Comparison of ENCODE assay signal across 7 cellular contexts in the genomic region with DNA sequence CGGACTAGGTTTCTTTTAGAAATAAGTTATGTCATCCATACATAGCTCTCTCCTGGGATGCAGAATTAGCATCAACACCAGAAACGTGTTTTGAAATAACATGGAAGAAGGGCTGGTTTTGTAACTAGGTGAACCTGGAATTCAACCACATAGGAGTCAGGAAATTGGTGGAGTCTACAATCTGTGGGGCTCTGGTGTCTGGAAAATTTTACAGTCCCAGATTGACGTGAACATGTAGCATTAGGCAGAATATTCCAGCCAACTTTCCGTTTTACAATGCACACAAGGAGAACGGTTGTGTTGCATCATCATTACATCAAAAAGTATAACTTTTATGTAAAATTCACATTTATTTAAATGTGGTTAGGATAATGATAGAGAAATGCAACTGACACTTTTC. TPM values are rescaled to one million over a fixed set of nuclear protein-coding genes. Genes with fewer than 3 reads are reported as not detected.
DNase-seq lines count a peak whose midpoint lies in the region; ATAC-seq and TF ChIP-seq lines count a peak whose summit lies in the region.

No MANE protein-coding gene starts in this region.

- no peak overlapping the region for H3K14ac ChIP-seq in IMR-90 (replicated peaks; ENCODE audit: low read depth, low read length)

- peaks cover 62% of the 10 kb centered on the region for H3K4me1 Mint-ChIP-seq in activated CD8-positive, alpha-beta T cell treated with anti-CD3 and anti-CD28 coated beads, Interleukin-2, amount 10 ng/mL, durations not matched to agents 7 days and 5 days (ENCODE audit: low read depth)
- H3K4me1 Mint-ChIP-seq in natural killer cell, result peaks cover 43 to 53% of the 10 kb centered on the region in 2 donors
- H3K4me1 Mint-ChIP-seq in Caco-2 (ENCODE audit: low read depth, unreplicated experiment), result peaks cover 7% of the 10 kb centered on the region

- H3K9me1 ChIP-seq in IMR-90 (ENCODE audit: insufficient read depth, low read length), result no peaks in the 10 kb centered on the region

- H4K8ac ChIP-seq in IMR-90 (ENCODE audit: low read depth in 2 of 2, low read length in 2 of 2), result no peak overlapping the region

- H2AFZ ChIP-seq in IMR-90 (replicated peaks; ENCODE audit: low read length, poor library complexity), result no peak overlapping the region

- H3K9me3 Mint-ChIP-seq in activated CD8-positive, alpha-beta T cell treated with anti-CD3 and anti-CD28 coated beads, Interleukin-2, amount 10 ng/mL, durations not matched to agents 7 days and 5 days (ENCODE audit: insufficient read depth), result no peaks in the 10 kb centered on the region
- no peaks in the 10 kb centered on the region for H3K9me3 Mint-ChIP-seq in natural killer cell
- H3K9me3 Mint-ChIP-seq in Caco-2 (ENCODE audit: unreplicated experiment), result no peaks in the 10 kb centered on the region

- no peak overlapping the region for H3K56ac ChIP-seq in IMR-90 (ENCODE audit: extremely low read depth, insufficient read depth, low read length)

- H3K36me3 Mint-ChIP-seq in activated CD8-positive, alpha-beta T cell treated with anti-CD3 and anti-CD28 coated beads, Interleukin-2, amount 10 ng/mL, durations not matched to agents 7 days and 5 days (ENCODE audit: low read depth), result peaks cover 3% of the 10 kb centered on the region
- no peaks in the 10 kb centered on the region for H3K36me3 Mint-ChIP-seq in natural killer cell
- no peaks in the 10 kb centered on the region for H3K36me3 Mint-ChIP-seq in Caco-2 (ENCODE audit: insufficient read depth, unreplicated experiment)

- H2BK20ac ChIP-seq in IMR-90 (ENCODE audit: low read depth, low read length), result no peak overlapping the region

- H3K4me3 Mint-ChIP-seq in activated CD8-positive, alpha-beta T cell treated with anti-CD3 and anti-CD28 coated beads, Interleukin-2, amount 10 ng/mL, durations not matched to agents 7 days and 5 days, result peak overlapping the region; percentile 89
- H3K4me3 Mint-ChIP-seq in natural killer cell (peak overlapping the region; percentile 91), Caco-2 (ENCODE audit: unreplicated experiment) (no peak overlapping the region)

- peaks cover 14% of the 10 kb centered on the region for H3F3A ChIP-seq in DOHH2 (ENCODE audit: control insufficient read depth, insufficient read depth)

- H3K4ac ChIP-seq in IMR-90 (ENCODE audit: low read depth, low read length), result no peak overlapping the region

- in situ Hi-C loops in IMR-90 (cut with MboI; ENCODE audit: low sequenced_read_pairs), result no loop called here

- H4K5ac ChIP-seq in IMR-90 (ENCODE audit: low read depth, low read length), result no peak overlapping the region

- dilution Hi-C loops in IMR-90 (cut with HindIII; ENCODE audit: low sequenced_read_pairs, unreplicated experiment), result no loop called here

- DNase-seq in IMR-90, result no peak
- DNase-seq in activated CD8-positive, alpha-beta T cell treated with anti-CD3 and anti-CD28 coated beads, Interleukin-2, amount 10 ng/mL, durations not matched to agents 7 days and 5 days, result no peak
- DNase-seq in natural killer cell, result no peak
- no peak for DNase-seq in Caco-2

- H3K36me3 ChIP-seq in DOHH2 (ENCODE audit: control insufficient read depth, low read length) (peaks cover 52% of the 10 kb centered on the region), IMR-90 (ENCODE audit: control insufficient read depth, insufficient read depth, low read length) (no peaks in the 10 kb centered on the region), Caco-2 (ENCODE audit: control insufficient read depth, insufficient read depth, low read length) (no peaks in the 10 kb centered on the region)

- no CpG with 5 or more reads among the region's 5 CpGs for WGBS in IMR-90 (ENCODE audit: extremely low coverage in 2 of 2, insufficient read length in 1 of 2), 2 experiments

- no peak overlapping the region for H2BK5ac ChIP-seq in IMR-90 (ENCODE audit: low read depth, low read length, poor library complexity, severe bottlenecking)

- no peak for TF ChIP-seq POLR2A in IMR-90 (IDR thresholded peaks at IDR 0.05; ENCODE audit: low read depth, low read length)

- no peak overlapping the region for H3K18ac ChIP-seq in IMR-90 (ENCODE audit: low read depth, low read length)

- ATAC-seq in IMR-90 (ENCODE audit: low read depth) (no peak), natural killer cell (no peak), HG02938 (IDR thresholded peaks at IDR 0.05; ENCODE audit: unreplicated experiment) (no peak), HG03432 (IDR thresholded peaks at IDR 0.05; ENCODE audit: unreplicated experiment) (no peak)
- no peak for ATAC-seq in activated CD8-positive, alpha-beta T cell treated with anti-CD3 and anti-CD28 coated beads, Interleukin-2, amount 10 ng/mL, durations not matched to agents 7 days and 5 days

- H3K79me2 ChIP-seq in DOHH2 (ENCODE audit: control insufficient read depth, low read length), result peaks cover 76% of the 10 kb centered on the region

- H3K9me3 ChIP-seq in DOHH2 (ENCODE audit: control insufficient read depth, insufficient read depth, low read length), result no peaks in the 10 kb centered on the region
- no peaks in the 10 kb centered on the region for H3K9me3 ChIP-seq in IMR-90 (ENCODE audit: control insufficient read depth, insufficient read depth, low read length)
- H3K9me3 ChIP-seq in Caco-2, result no peaks in the 10 kb centered on the region

- H3K4me3 ChIP-seq in DOHH2 (ENCODE audit: low read length) (peak overlapping the region; percentile 95), IMR-90 (ENCODE audit: insufficient read depth, low read depth, low read length) (no peak overlapping the region), Caco-2 (ENCODE audit: low read depth, low read length) (no peak overlapping the region)

- no peaks in the 10 kb centered on the region for H3K27me3 Mint-ChIP-seq in activated CD8-positive, alpha-beta T cell treated with anti-CD3 and anti-CD28 coated beads, Interleukin-2, amount 10 ng/mL, durations not matched to agents 7 days and 5 days (ENCODE audit: low read depth)
- H3K27me3 Mint-ChIP-seq in natural killer cell (ENCODE audit: low read depth in 2 of 2), result no peaks in the 10 kb centered on the region
- peaks cover 8% of the 10 kb centered on the region for H3K27me3 Mint-ChIP-seq in Caco-2 (ENCODE audit: insufficient read depth, unreplicated experiment)

- no TSS peak for BruUV-seq in IMR-90 (replicated peaks; lab: Mats Ljungman, UMichigan)
- BruUV-seq in Caco-2 (replicated peaks; lab: Mats Ljungman, UMichigan), result no TSS peak

- H3K9me2 ChIP-seq in DOHH2 (replicated peaks; ENCODE audit: control insufficient read depth, low read length), result no peaks in the 10 kb centered on the region

- TF ChIP-seq CTCF in DOHH2 (IDR thresholded peaks at IDR 0.05; ENCODE audit: low read depth, low read length, poor library complexity, severe bottlenecking) (no peak), IMR-90 (conservative IDR thresholded peaks at IDR 0.05; ENCODE audit: low read depth, low read length) (no peak), natural killer cell (IDR thresholded peaks at IDR 0.05) (no peak), Caco-2 (IDR thresholded peaks at IDR 0.05; ENCODE audit: insufficient read depth in 1 of 2, low read depth in 1 of 2, low read length in 1 of 2, severe bottlenecking in 1 of 2, unreplicated experiment in 1 of 2) (no peak)

- H3K27ac Mint-ChIP-seq in activated CD8-positive, alpha-beta T cell treated with anti-CD3 and anti-CD28 coated beads, Interleukin-2, amount 10 ng/mL, durations not matched to agents 7 days and 5 days, result no peak overlapping the region
- H3K27ac Mint-ChIP-seq in natural killer cell (peak overlapping the region in 1 of 2 donors; percentile 43), Caco-2 (ENCODE audit: unreplicated experiment) (no peak overlapping the region)

- H3K79me1 ChIP-seq in IMR-90 (ENCODE audit: low read depth in 1 of 2, low read length in 2 of 2), result peaks cover 3 to 6% of the 10 kb centered on the region in 2 experiments; a peak in 2 of 4 replicates

- H3K23ac ChIP-seq in IMR-90 (ENCODE audit: low read depth, low read length), result no peak overlapping the region

- no peak overlapping the region for H2AK5ac ChIP-seq in IMR-90 (ENCODE audit: low read depth, low read length)

- intact Hi-C loops in IMR-90 (cut with micrococcal nuclease) (no loop called here), natural killer cell (cut with micrococcal nuclease) (no loop called here), Caco-2 (cut with micrococcal nuclease; ENCODE audit: unreplicated experiment) (no loop called here)

- no peak overlapping the region for H3K9ac ChIP-seq in IMR-90 (ENCODE audit: low read depth, low read length)

- TF ChIP-seq RAD21 in IMR-90 (IDR thresholded peaks at IDR 0.05; ENCODE audit: low read length), result no peak

- POLR2A ChIA-PET in IMR-90 (lab: Charles Lee; ENCODE audit: unreplicated experiment), result no interaction called here
- POLR2A ChIA-PET in activated CD8-positive, alpha-beta T cell treated with anti-CD3 and anti-CD28 coated beads, Interleukin-2, amount 10 ng/mL, durations not matched to agents 7 days and 5 days (lab: Charles Lee), result no interaction called here
- POLR2A ChIA-PET in Caco-2 (lab: Charles Lee), result no interaction called here

- no peaks in the 10 kb centered on the region for H3K27me3 ChIP-seq in DOHH2 (ENCODE audit: control insufficient read depth, low read length)
- no peaks in the 10 kb centered on the region for H3K27me3 ChIP-seq in IMR-90 (ENCODE audit: control insufficient read depth, insufficient read depth, low read length)
- H3K27me3 ChIP-seq in Caco-2 (replicated peaks; ENCODE audit: control insufficient read depth, insufficient read depth, low read length), result no peaks in the 10 kb centered on the region; the same call in 1 of the 2 replicates

- H2BK15ac ChIP-seq in IMR-90 (ENCODE audit: low read depth, low read length), result no peak overlapping the region

- CTCF ChIA-PET in IMR-90 (lab: Yijun Ruan, JAX), result no interaction called here
- CTCF ChIA-PET in activated CD8-positive, alpha-beta T cell treated with anti-CD3 and anti-CD28 coated beads, Interleukin-2, amount 10 ng/mL, durations not matched to agents 7 days and 5 days (lab: Charles Lee), result interaction anchor here (1.2 to 1.6 kb wide), 2 partner anchors 26 to 101 kb away, joined by 3 to 4 read pairs; no protein-coding TSS in a partner anchor
- CTCF ChIA-PET in Caco-2 (lab: Charles Lee), result no interaction called here

- no peak overlapping the region for H2AK9ac ChIP-seq in IMR-90 (replicated peaks; ENCODE audit: low read depth, low read length, poor library complexity)

- H2BK120ac ChIP-seq in IMR-90 (ENCODE audit: low read depth, low read length), result no peak overlapping the region

- H4K20me1 ChIP-seq in DOHH2 (ENCODE audit: control insufficient read depth, insufficient read depth, low read depth, low read length), result no peaks in the 10 kb centered on the region
- no peaks in the 10 kb centered on the region for H4K20me1 ChIP-seq in IMR-90 (ENCODE audit: insufficient read depth, low read length)

- H3K4me2 ChIP-seq in DOHH2 (ENCODE audit: low read length) (peak overlapping the region; percentile 99), IMR-90 (ENCODE audit: low read depth, low read length) (no peak overlapping the region)

- H4K91ac ChIP-seq in IMR-90 (ENCODE audit: insufficient read depth, low read depth, low read length), result no peak overlapping the region

- H3K4me1 ChIP-seq in DOHH2 (ENCODE audit: control insufficient read depth, low read length), result peaks cover 54% of the 10 kb centered on the region
- H3K4me1 ChIP-seq in IMR-90 (ENCODE audit: control insufficient read depth, insufficient read depth, low read length), result 0 out of 2 replicates have a peak, but pooled peaks cover 2% of the 10 kb centered on the region
- H3K4me1 ChIP-seq in Caco-2, result no peaks in the 10 kb centered on the region

- H3K27ac ChIP-seq in DOHH2 (ENCODE audit: low read depth, low read length), result peak overlapping the region; percentile 98
- no peak overlapping the region for H3K27ac ChIP-seq in IMR-90 (ENCODE audit: insufficient read depth, low read length)

RNA-seq across cellular contexts. Expression of a gene that starts 1.9 kb away (rescaled TPM):
- total RNA-seq in IMR-90 (2012; rRNA removed), result 1.3 and 1.7 TPM in 2 replicates
- 0.75 and 1.1 TPM in 2 replicates for polyA plus RNA-seq in IMR-90 (2012; rRNA removed)
- polyA plus RNA-seq in IMR-90 (2012; cell fraction: cytosol; rRNA removed), result 0.29 and 0.38 TPM in 2 replicates
- polyA plus RNA-seq in IMR-90 (2012; cell fraction: nucleus; rRNA removed; ENCODE audit: low replicate concordance), result 0.37 and 0.97 TPM in 2 replicates
- 10 to 100 TPM in 1 of 2 experiments, 1 to 10 TPM in 1; 10.0 to 11.8 TPM for total RNA-seq in activated CD8-positive, alpha-beta T cell treated with anti-CD3 and anti-CD28 coated beads, Interleukin-2, amount 10 ng/mL, durations not matched to agents 7 days and 5 days
- total RNA-seq in natural killer cell, result 1 to 10 TPM; 8.2 to 9.7 (median 8.7) TPM
- 0.07 and 0.20 TPM in 2 replicates for total RNA-seq in Caco-2 (2022)
